9 cellular contexts compared by ENCODE assay signal in genomic region chr3:11477286-11477935, GRCh38.
A peak's percentile ranks its signal among the peaks of the same experiment; 100 is the strongest.
DNase-seq lines count a peak whose midpoint lies in the region; ATAC-seq and TF ChIP-seq lines count a peak whose summit lies in the region.
"Had no signal": no experiment of that assay in that cellular context is flagged by ENCODE, and none has a peak within 500 bp of the region (broad histone marks: within the 10 kb centered on the region; RNA-seq: fewer than 3 reads in every experiment).

No MANE protein-coding gene starts in this region.

- peaks cover 8 to 14% of the 10 kb centered on the region in 2 donors for H3K4me1 ChIP-seq in lung (ENCODE audit: control insufficient read depth in 2 of 2, insufficient read depth in 2 of 2, low read length in 2 of 2)
- peaks cover 0 to 51% (median 10%) of the 10 kb centered on the region in 4 donors for H3K4me1 ChIP-seq in tibial nerve

- H3K9me3 ChIP-seq in MG63 (no peaks in the 10 kb centered on the region), lung (ENCODE audit: control insufficient read depth in 2 of 2, insufficient read depth in 1 of 2, low read length in 1 of 2) (no peaks in the 10 kb centered on the region), tibial nerve (no peaks in the 10 kb centered on the region)
- H3K9me3 ChIP-seq: spleen had no signal

- no peaks in the 10 kb centered on the region for H3K27me3 ChIP-seq in MG63
- H3K27me3 ChIP-seq in lung (ENCODE audit: control insufficient read depth, insufficient read depth): no peaks in the 10 kb centered on the region
- no peaks in the 10 kb centered on the region for H3K27me3 ChIP-seq in tibial nerve
- H3K27me3 ChIP-seq: spleen had no signal

- H3K4me3 ChIP-seq in MG63 (no peak overlapping the region), coronary artery (no peak overlapping the region), lung (no peak overlapping the region), tibial nerve (no peak overlapping the region)
- H3K4me3 ChIP-seq: spleen had no signal

- no peak for TF ChIP-seq POLR2A in tibial nerve (IDR thresholded peaks at IDR 0.05)

- ATAC-seq in lung (ENCODE audit: insufficient read depth, low FRiP score) (peak; percentile 31), GM18502 (IDR thresholded peaks at IDR 0.05; ENCODE audit: poor library complexity, unreplicated experiment) (no peak)

- DNase-seq in MG63: peak; percentile 64
- no peak for DNase-seq in coronary artery (ENCODE audit: low spot score)
- DNase-seq in lung (ENCODE audit: low spot score): no peak
- DNase-seq in tibial nerve (ENCODE audit: low spot score in 2 of 2): no peak
- DNase-seq in NCI-H187 treated with DMSO at 0.1 percent for 48 hours (lab: John Stamatoyannopoulos, UW): no peak
- no peak for DNase-seq in DMS153 treated with DMSO at 0.1 percent for 48 hours (lab: John Stamatoyannopoulos, UW; ENCODE audit: unreplicated experiment)
- DNase-seq in KBM-7: no peak
- DNase-seq: spleen had no signal

- 58 to 75% methylated on average over 5 of the region's 5 CpGs for WGBS in lung, 2 donors
- 48 to 51% methylated on average over 5 of the region's 5 CpGs for WGBS in tibial nerve, 2 donors

- in situ Hi-C loops in KBM-7 (cut with MboI; ENCODE audit: low pct_unique_long_range_greater_than_20kb, low sequenced_read_pairs): no loop called here

- TF ChIP-seq CTCF in coronary artery (IDR thresholded peaks at IDR 0.05): no peak
- no peak for TF ChIP-seq CTCF in lung (IDR thresholded peaks at IDR 0.05; ENCODE audit: control extremely low read depth, extremely low read depth)
- TF ChIP-seq CTCF in tibial nerve (IDR thresholded peaks at IDR 0.05): no peak

- peak in 1 of 2 donors; percentile 45 for TF ChIP-seq EP300 in tibial nerve (IDR thresholded peaks at IDR 0.05)

- no peaks in the 10 kb centered on the region for H3K36me3 ChIP-seq in MG63
- H3K36me3 ChIP-seq in lung (ENCODE audit: control insufficient read depth in 2 of 2, insufficient read depth in 2 of 2, low read length in 2 of 2): no peaks in the 10 kb centered on the region
- H3K36me3 ChIP-seq in tibial nerve: no peaks in the 10 kb centered on the region

- H3K27ac ChIP-seq in coronary artery: peak overlapping the region; percentile 61 to 74
- H3K27ac ChIP-seq in lung (ENCODE audit: low read depth in 1 of 2, low read length in 1 of 2): peak overlapping the region; percentile 41 to 58
- peak overlapping the region in 3 of 4 donors; percentile 13 to 84 (median 69) for H3K27ac ChIP-seq in tibial nerve
